ENCODE assay signal across 8 cellular contexts in the genomic region with DNA sequence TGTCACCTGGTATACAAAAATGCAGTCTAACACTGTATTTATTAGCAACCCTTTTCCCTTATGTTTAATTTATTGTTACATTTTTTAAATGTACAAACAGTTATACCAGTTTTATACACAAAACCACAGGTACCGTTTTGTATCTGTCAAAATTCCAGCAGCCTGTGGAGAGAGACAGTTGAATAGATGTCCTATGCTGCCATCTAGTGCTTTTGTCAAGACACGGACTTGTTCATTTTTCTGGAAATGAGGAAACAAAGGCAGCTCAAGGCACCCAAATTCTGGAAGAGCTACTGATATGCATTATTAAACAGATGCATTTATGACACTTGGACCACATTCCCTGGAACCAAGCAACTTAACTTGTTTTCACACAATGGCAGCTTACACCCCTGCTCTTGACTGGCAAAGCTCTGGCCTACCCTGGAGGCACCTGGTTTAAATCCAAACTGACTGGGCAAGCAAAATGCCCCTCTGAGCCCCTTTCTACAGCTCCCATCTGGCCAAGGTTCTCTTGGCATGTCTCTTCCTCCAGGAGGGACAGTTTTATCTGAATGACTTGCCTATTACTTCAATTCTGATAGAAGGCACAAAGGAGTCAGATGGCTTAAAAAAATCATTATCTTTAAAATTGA.
DNase-seq lines count a peak whose midpoint lies in the region; ATAC-seq and TF ChIP-seq lines count a peak whose summit lies in the region.

No MANE protein-coding gene starts in this region.

- DNase-seq in AG08395 (ENCODE audit: low spot score) (peak; percentile 61), NCI-H1105 treated with DMSO at 0.1 percent for 48 hours (lab: John Stamatoyannopoulos, UW) (peak; percentile 71), SKM-1 treated with dmso at 0.1 percent for 144 hours (lab: John Stamatoyannopoulos, UW; ENCODE audit: unreplicated experiment) (peak; percentile 18), foreskin fibroblast (peak; percentile 64 to 85), psoas muscle (no peak), GM19240 (ENCODE audit: insufficient read length, low spot score) (no peak)

- 1 to 4% (median 3%) methylated on average over 2 of the region's 2 CpGs for WGBS in psoas muscle, 3 donors

- H3K4me1 ChIP-seq in psoas muscle: no peaks in the 10 kb centered on the region

- no peak overlapping the region for H3K4me3 ChIP-seq in foreskin fibroblast (ENCODE audit: low read depth in 1 of 2, low read length in 2 of 2)
- H3K4me3 ChIP-seq in psoas muscle: no peak overlapping the region

- no peak overlapping the region for H3K27ac ChIP-seq in psoas muscle

- no peaks in the 10 kb centered on the region for H3K27me3 ChIP-seq in psoas muscle (ENCODE audit: insufficient read depth in 3 of 3, low read length in 2 of 3)

- TF ChIP-seq CTCF in foreskin fibroblast (IDR thresholded peaks at IDR 0.05; ENCODE audit: low read depth, low read length) (peak; percentile 56), psoas muscle (IDR thresholded peaks at IDR 0.05) (peak; percentile 52)

- H3K9me3 ChIP-seq in psoas muscle: no peaks in the 10 kb centered on the region

- ATAC-seq in GM18861 (IDR thresholded peaks at IDR 0.05; ENCODE audit: unreplicated experiment): peak; percentile 42
- ATAC-seq in psoas muscle: peak in 3 of 4 donors; percentile 42 to 77 (median 63)
- no peak for ATAC-seq in HG02973 (IDR thresholded peaks at IDR 0.05; ENCODE audit: unreplicated experiment)

- H3K36me3 ChIP-seq in psoas muscle (ENCODE audit: insufficient read depth in 1 of 2, low read depth in 1 of 2): no peaks in the 10 kb centered on the region

- intact Hi-C loops in psoas muscle (cut with DNase I): loop anchor here (2.0 to 5.0 kb wide), 3 partner anchors 664 to 1457 kb away; no protein-coding TSS in a partner anchor

Comparison
In these comparisons a context has a peak if more than half of its experiments do, and no peak if none do; other contexts are left out.
1. DNase-seq: peak in AG08395 (single experiment), NCI-H1105 treated with DMSO at 0.1 percent for 48 hours (single experiment), SKM-1 treated with dmso at 0.1 percent for 144 hours (single experiment) and foreskin fibroblast (2 of 2); none in psoas muscle (0 of 2) and GM19240 (single experiment).